Comparison of ENCODE assay signal across 21 cellular contexts in genomic region chr18:46414863-46415262, GRCh38.
"Had no signal": no experiment of that assay in that cellular context is flagged by ENCODE, and none has a peak within 500 bp of the region (broad histone marks: within the 10 kb centered on the region; RNA-seq: fewer than 3 reads in every experiment).

No MANE protein-coding gene starts in this region.

- H3K9me3 ChIP-seq: pancreas, upper lobe of left lung had no signal

- H3K36me3 ChIP-seq: pancreas, upper lobe of left lung had no signal

- DNase-seq: activated CD4-positive, alpha-beta memory T cell treated with anti-CD3 and anti-CD28 coated beads for 36 hours; activated CD4-positive, alpha-beta T cell treated with anti-CD3 and anti-CD28 coated beads for 4 hours; activated CD4-positive, CD25-positive, alpha-beta regulatory T cell; activated effector memory CD4-positive, alpha-beta T cell treated with Interleukin-2 at 50 U/mL for 16 hours; activated naive CD4-positive, alpha-beta T cell treated with anti-CD3 and anti-CD28 coated beads for 36 hours; activated naive CD8-positive, alpha-beta T cell treated with anti-CD3 and anti-CD28 coated beads, Interleukin-2, amount 10 ng/mL, durations not matched to agents 7 days and 5 days; activated T-cell treated with anti-CD3 and anti-CD28 coated beads, Interleukin-2, amount 50 U/mL, for 48 hours; amniotic stem cell; cortex of kidney; foreskin fibroblast; kidney glomerular epithelial cell; left ventricle myocardium superior; mammary epithelial cell; midbrain; natural killer cell; pancreas; right cardiac atrium; stimulated activated CD4-positive, alpha-beta T cell treated with anti-CD3 and anti-CD28 coated beads, Interleukin-4, amount 100 ng/mL, for 24 hours; stimulated activated naive CD4-positive, alpha-beta T cell treated with Interleukin-2 at 50 U/mL for 16 hours; T1000; upper lobe of left lung had no signal

- ATAC-seq: left ventricle myocardium superior, natural killer cell, pancreas, right cardiac atrium had no signal

- H3K27me3 ChIP-seq: pancreas, upper lobe of left lung had no signal

- H3K4me1 ChIP-seq: pancreas had no signal

- H3K4me3 ChIP-seq: pancreas, upper lobe of left lung had no signal

- H3K27ac ChIP-seq: pancreas, upper lobe of left lung had no signal
